1 cellular context compared by ENCODE assay signal in genomic region chr13:48233886-48234488, GRCh38.
TF ChIP-seq lines count a peak whose summit lies in the region.

No MANE protein-coding gene starts in this region.

TF ChIP-seq in GM23338, 12 proteins besides CTCF, POLR2A, EP300 and RAD21 (continued from another document):
- TF ChIP-seq CREB1 (CRISPR knock-in tag; IDR thresholded peaks at IDR 0.05; ENCODE audit: low read depth), result no peak
